29 cellular contexts compared by ENCODE assay signal in genomic region chr14:84882830-84883229, GRCh38.
"Had no signal": no experiment of that assay in that cellular context is flagged by ENCODE, and none has a peak within 500 bp of the region (broad histone marks: within the 10 kb centered on the region; RNA-seq: fewer than 3 reads in every experiment).

No MANE protein-coding gene starts in this region.

- H3K36me3 ChIP-seq: esophagus muscularis mucosa, gastroesophageal sphincter, heart right ventricle, WERI-Rb-1 had no signal

- H2AFZ ChIP-seq: hepatocyte had no signal

- H3K27me3 ChIP-seq: body of pancreas, esophagus muscularis mucosa, gastroesophageal sphincter, heart right ventricle, hepatocyte had no signal

- DNase-seq: activated B cell treated with CpG ODN at 0.5 μM for 24 hours; activated CD4-positive, alpha-beta T cell treated with anti-CD3 and anti-CD28 coated beads for 48 hours; activated CD4-positive, alpha-beta T cell treated with anti-CD3 and anti-CD28 coated beads, Interleukin-2, amount 50 U/mL, for 1 hour; activated CD4-positive, alpha-beta T cell treated with anti-CD3 and anti-CD28 coated beads, Interleukin-2, amount 50 U/mL, for 48 hours; activated CD8-positive, alpha-beta memory T cell treated with anti-CD3 and anti-CD28 coated beads for 24 hours; activated CD8-positive, alpha-beta T cell treated with anti-CD3 and anti-CD28 coated beads for 36 hours; activated effector memory CD4-positive, alpha-beta T cell treated with Interleukin-2 at 50 U/mL for 16 hours; activated gamma-delta T cell treated with Interleukin-2 at 50 U/mL for 16 hours; activated naive CD4-positive, alpha-beta T cell treated with anti-CD3 and anti-CD28 coated beads, Interleukin-2, amount 50 U/mL, for 16 hours; activated naive CD4-positive, alpha-beta T cell treated with Interleukin-2 at 50 U/mL for 16 hours; activated T-cell treated with anti-CD3 and anti-CD28 coated beads, Interleukin-2, amount 50 U/mL, for 4 hours; amygdala; aorta; body of pancreas; caudate nucleus; cortex of kidney; dermis blood vessel endothelial cell; effector CD4-positive, alpha-beta T cell; effector memory CD8-positive, alpha-beta T cell; erythroblast; foreskin melanocyte; heart right ventricle; T1000; WERI-Rb-1 had no signal

- H3K4me2 ChIP-seq: hepatocyte had no signal

- H3K27ac ChIP-seq: body of pancreas, esophagus muscularis mucosa, gastroesophageal sphincter, heart right ventricle, hepatocyte, WERI-Rb-1 had no signal

- H3K9me3 ChIP-seq: body of pancreas had no signal

- H3K4me1 ChIP-seq: body of pancreas, esophagus muscularis mucosa, gastroesophageal sphincter, heart right ventricle had no signal

- H3K4me3 ChIP-seq: body of pancreas, esophagus muscularis mucosa, gastroesophageal sphincter, heart right ventricle, hepatocyte had no signal

- ATAC-seq: activated CD4-positive, CD25-positive, alpha-beta regulatory T cell treated with anti-CD3 and anti-CD28 coated beads, Interleukin-2, amount 50 U/mL, for 24 hours; activated CD8-positive, alpha-beta T cell treated with anti-CD3 and anti-CD28 coated beads for 36 hours; activated T-cell treated with anti-CD3 and anti-CD28 coated beads, Interleukin-2, amount 50 U/mL, for 4 hours; activated T-helper 17 cell treated with anti-CD3 and anti-CD28 coated beads, Interleukin-2, amount 50 U/mL, for 72 hours; body of pancreas; effector memory CD8-positive, alpha-beta T cell; gastroesophageal sphincter; heart right ventricle had no signal
